Comparison of ENCODE assay signal across 25 cellular contexts in genomic region chr10:92931597-92931996, GRCh38.
"Had no signal": no experiment of that assay in that cellular context is flagged by ENCODE, and none has a peak within 500 bp of the region (broad histone marks: within the 10 kb centered on the region; RNA-seq: fewer than 3 reads in every experiment).

No MANE protein-coding gene starts in this region.

- H3K27ac ChIP-seq: neural progenitor cell, ovary, parathyroid adenoma, psoas muscle, right lobe of liver, sigmoid colon, stomach, thoracic aorta, thyroid gland, tibial nerve, upper lobe of left lung, vagina had no signal

- DNase-seq: occipital lobe; ovary; posterior cingulate gyrus; psoas muscle; right cardiac atrium; right lobe of liver; sigmoid colon; small intestine; stimulated activated CD4-positive, alpha-beta T cell treated with anti-CD3 and anti-CD28 coated beads, Interleukin-15, amount 100 ng/mL, for 24 hours; stimulated activated CD4-positive, alpha-beta T cell treated with anti-CD3 and anti-CD28 coated beads, Interleukin-2, amount 100 ng/mL, for 24 hours; stimulated activated CD4-positive, alpha-beta T cell treated with anti-CD3 and anti-CD28 coated beads, Interleukin-2, amount 100 ng/mL, for 48 hours; stimulated activated CD4-positive, alpha-beta T cell treated with anti-CD3 and anti-CD28 coated beads, Interleukin-4, amount 100 ng/mL, for 24 hours; stimulated activated naive B cell treated with anti-CD40 and anti-IgM and Interleukin-4, amounts not matched to agents 10 μg/mL and 1 μg/mL and 100 μg/mL, for 72 hours; stimulated activated naive CD4-positive, alpha-beta T cell treated with Interleukin-2 at 50 U/mL for 16 hours; stomach; thyroid gland; trophoblast cell; upper lobe of left lung had no signal

- H3K36me3 ChIP-seq: neural progenitor cell, ovary, right lobe of liver, thyroid gland had no signal

- FAIRE-seq: urothelium cell line had no signal

- H3K4me3 ChIP-seq: neural progenitor cell, ovary, psoas muscle, right lobe of liver, sigmoid colon, stomach, thoracic aorta, thyroid gland, tibial nerve, upper lobe of left lung, vagina had no signal

- H3K4me1 ChIP-seq: neural progenitor cell, parathyroid adenoma, psoas muscle, right lobe of liver, sigmoid colon, stomach, thyroid gland, tibial nerve, upper lobe of left lung, vagina had no signal

- H3K4me2 ChIP-seq: neural progenitor cell had no signal

- ATAC-seq: psoas muscle; right cardiac atrium; right lobe of liver; stimulated activated effector memory CD8-positive, alpha-beta T cell treated with anti-CD3 and anti-CD28 coated beads, Interleukin-12 subunit alpha, Interleukin-12 subunit beta, amount 100 ng/mL, for 72 hours; stimulated activated naive B cell treated with anti-CD40 and anti-IgM and Interleukin-4, amounts not matched to agents 10 μg/mL and 1 μg/mL and 100 μg/mL, for 72 hours had no signal

- H3K9me3 ChIP-seq: ovary, psoas muscle, right lobe of liver, sigmoid colon, stomach, thoracic aorta, thyroid gland, tibial nerve, upper lobe of left lung, vagina had no signal
